ENCODE assay signal across 10 cellular contexts in the genomic region with DNA sequence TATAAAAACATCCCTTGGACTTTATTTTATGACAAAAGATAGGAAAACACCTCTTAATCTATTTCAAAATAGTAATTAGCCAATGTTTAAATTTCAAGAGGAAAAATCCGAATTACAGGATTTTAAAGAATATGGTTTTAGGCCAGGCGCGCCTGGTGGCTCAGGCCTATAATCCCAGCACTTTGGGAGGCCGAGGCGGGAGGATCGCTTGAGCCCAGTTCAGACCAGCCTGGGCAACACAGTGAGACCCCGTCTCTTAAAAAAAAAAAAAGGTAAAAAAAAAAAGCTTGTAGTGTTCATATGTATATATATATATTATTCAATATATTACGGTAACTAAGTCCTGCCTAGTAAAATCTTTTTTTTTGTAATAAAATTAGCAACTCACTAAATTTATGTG. TPM values are rescaled to one million over a fixed set of nuclear protein-coding genes. Genes with fewer than 3 reads are reported as not detected.
A peak's percentile ranks its signal among the peaks of the same experiment; 100 is the strongest.
DNase-seq lines count a peak whose midpoint lies in the region; ATAC-seq and TF ChIP-seq lines count a peak whose summit lies in the region.
"Had no signal": no experiment of that assay in that cellular context is flagged by ENCODE, and none has a peak within 500 bp of the region (broad histone marks: within the 10 kb centered on the region; RNA-seq: fewer than 3 reads in every experiment).

No MANE protein-coding gene starts in this region.

- H3K9ac ChIP-seq in parathyroid adenoma = no peak overlapping the region

- no peaks in the 10 kb centered on the region for H3K9me2 ChIP-seq in DOHH2 (replicated peaks; ENCODE audit: control insufficient read depth, low read length)

- TF ChIP-seq CTCF in DOHH2 (IDR thresholded peaks at IDR 0.05; ENCODE audit: low read depth, low read length, poor library complexity, severe bottlenecking) = no peak
- no peak for TF ChIP-seq CTCF in epithelial cell of esophagus (IDR thresholded peaks at IDR 0.05; ENCODE audit: insufficient read depth, low read depth, low read length, missing control alignments)
- no peak for TF ChIP-seq CTCF in parathyroid adenoma (IDR thresholded peaks at IDR 0.05)

- H3K27ac ChIP-seq in DOHH2 (ENCODE audit: low read depth, low read length) = no peak overlapping the region
- no peak overlapping the region for H3K27ac ChIP-seq in SJCRH30
- no peak overlapping the region for H3K27ac ChIP-seq in parathyroid adenoma
- H3K27ac ChIP-seq: epithelial cell of prostate had no signal

- H3K4me3 ChIP-seq in DOHH2 (ENCODE audit: low read length) (peak overlapping the region; percentile 92), SJCRH30 (peak overlapping the region; percentile 86), epithelial cell of esophagus (ENCODE audit: low read length) (peak overlapping the region; percentile 80), parathyroid adenoma (ENCODE audit: low read depth, low read length) (no peak overlapping the region)

- peaks cover 40% of the 10 kb centered on the region for H3K4me1 ChIP-seq in DOHH2 (ENCODE audit: control insufficient read depth, low read length)
- H3K4me1 ChIP-seq in SJCRH30 = no peaks in the 10 kb centered on the region
- H3K4me1 ChIP-seq in parathyroid adenoma = peaks cover 9% of the 10 kb centered on the region

- H4K20me1 ChIP-seq in DOHH2 (ENCODE audit: control insufficient read depth, insufficient read depth, low read depth, low read length) = peaks cover 33% of the 10 kb centered on the region

- H3K79me2 ChIP-seq in DOHH2 (ENCODE audit: control insufficient read depth, low read length) (peaks cover 68% of the 10 kb centered on the region), parathyroid adenoma (no peaks in the 10 kb centered on the region)

- H3K27me3 ChIP-seq in DOHH2 (ENCODE audit: control insufficient read depth, low read length) (no peaks in the 10 kb centered on the region), SJCRH30 (no peaks in the 10 kb centered on the region), parathyroid adenoma (ENCODE audit: control insufficient read depth, insufficient read depth, low read length) (no peaks in the 10 kb centered on the region)

- H3K36me3 ChIP-seq in DOHH2 (ENCODE audit: control insufficient read depth, low read length) (peaks cover 46% of the 10 kb centered on the region), SJCRH30 (no peaks in the 10 kb centered on the region), parathyroid adenoma (ENCODE audit: control insufficient read depth, insufficient read depth, low read length) (no peaks in the 10 kb centered on the region)

- H3F3A ChIP-seq in DOHH2 (ENCODE audit: control insufficient read depth, insufficient read depth) = no peaks in the 10 kb centered on the region

- DNase-seq in SJCRH30 (no peak), epithelial cell of esophagus (ENCODE audit: low read depth) (no peak), A172 (ENCODE audit: low spot score) (no peak), ecto neural progenitor cell (ENCODE audit: low spot score) (no peak), DMS153 (lab: John Stamatoyannopoulos, UW) (no peak)
- DNase-seq: SIG-M5 had no signal

- H2AFZ ChIP-seq in parathyroid adenoma = no peak overlapping the region

- peak overlapping the region; percentile 91 for H3K4me2 ChIP-seq in DOHH2 (ENCODE audit: low read length)
- peak overlapping the region; percentile 87 for H3K4me2 ChIP-seq in parathyroid adenoma (ENCODE audit: low read length)

- H3K9me3 ChIP-seq in DOHH2 (ENCODE audit: control insufficient read depth, insufficient read depth, low read length) (no peaks in the 10 kb centered on the region), SJCRH30 (replicated peaks) (no peaks in the 10 kb centered on the region), parathyroid adenoma (ENCODE audit: control insufficient read depth, low read length) (no peaks in the 10 kb centered on the region)

- no peak for ATAC-seq in HG03439 (IDR thresholded peaks at IDR 0.05; ENCODE audit: unreplicated experiment)

RNA-seq across cellular contexts. Expression of a gene that starts 1.4 kb away (rescaled TPM):
- total RNA-seq in SJCRH30 (2014; rRNA removed; shearing (Covaris generic)) = 45.6 and 46.9 TPM in 2 replicates
- total RNA-seq in A172 (2014; rRNA removed; shearing (Covaris generic)) = 67.9 and 79.3 TPM in 2 replicates
